ENCODE assay signal across 13 cellular contexts in the genomic region with DNA sequence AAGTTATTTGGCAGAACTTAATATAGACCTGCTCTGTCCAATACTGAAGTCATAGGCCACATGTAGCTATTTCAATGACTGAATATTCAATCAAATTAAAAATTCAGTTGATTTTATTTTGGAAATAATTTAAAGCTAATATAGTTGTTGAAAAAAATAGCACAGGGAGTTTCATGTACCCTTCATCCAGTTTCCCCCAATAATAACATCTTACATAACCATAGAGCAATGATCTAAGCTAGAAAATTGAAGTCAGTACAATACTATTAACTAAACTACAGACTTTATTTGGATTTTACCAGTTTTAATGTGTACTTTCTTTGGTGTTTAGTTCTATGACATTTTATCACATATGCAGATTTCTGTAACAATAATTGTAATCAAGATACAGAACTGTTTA.
"Had no signal": no experiment of that assay in that cellular context is flagged by ENCODE, and none has a peak within 500 bp of the region (broad histone marks: within the 10 kb centered on the region; RNA-seq: fewer than 3 reads in every experiment).

No MANE protein-coding gene starts in this region.

- H3K4me3 ChIP-seq: colonic mucosa, coronary artery, dorsolateral prefrontal cortex, esophagus muscularis mucosa, esophagus squamous epithelium, gastrocnemius medialis, gastroesophageal sphincter, heart left ventricle, heart right ventricle had no signal

- H3K4me1 ChIP-seq: colonic mucosa, esophagus muscularis mucosa, esophagus squamous epithelium, foreskin keratinocyte, gastrocnemius medialis, gastroesophageal sphincter, heart left ventricle, heart right ventricle had no signal

- H3K36me3 ChIP-seq: colonic mucosa, esophagus muscularis mucosa, esophagus squamous epithelium, gastrocnemius medialis, gastroesophageal sphincter, heart left ventricle, heart right ventricle had no signal

- H3K9me3 ChIP-seq: colonic mucosa, esophagus muscularis mucosa, esophagus squamous epithelium, gastrocnemius medialis, gastroesophageal sphincter had no signal

- H3K27ac ChIP-seq: colonic mucosa, coronary artery, dorsolateral prefrontal cortex, epithelial cell of prostate, esophagus muscularis mucosa, esophagus squamous epithelium, foreskin keratinocyte, gastrocnemius medialis, gastroesophageal sphincter, heart left ventricle, heart right ventricle had no signal

- ATAC-seq: effector memory CD8-positive, alpha-beta T cell; esophagus mucosa; foreskin keratinocyte; gastrocnemius medialis; gastroesophageal sphincter; heart left ventricle; heart right ventricle had no signal
